17 cellular contexts compared by ENCODE assay signal in genomic region chr17:79035686-79036085, GRCh38. TPM values are rescaled to one million over a fixed set of nuclear protein-coding genes. Genes with fewer than 3 reads are reported as not detected.
DNase-seq lines count a peak whose midpoint lies in the region; ATAC-seq and TF ChIP-seq lines count a peak whose summit lies in the region.
"Had no signal": no experiment of that assay in that cellular context is flagged by ENCODE, and none has a peak within 500 bp of the region (broad histone marks: within the 10 kb centered on the region; RNA-seq: fewer than 3 reads in every experiment).

No MANE protein-coding gene starts in this region.

- H3K9me3 Mint-ChIP-seq in HFFc6 (no peaks in the 10 kb centered on the region), chondrocyte (ENCODE audit: low read depth) (no peaks in the 10 kb centered on the region)
- no peaks in the 10 kb centered on the region for H3K9me3 Mint-ChIP-seq in stimulated activated memory B cell treated with anti-CD40 and anti-IgM and Interleukin-4, amounts not matched to agents 10 μg/mL and 1 μg/mL and 100 μg/mL, for 72 hours
- H3K9me3 Mint-ChIP-seq: CD4-positive, CD25-positive, alpha-beta regulatory T cell had no signal

- no peak overlapping the region for H2AFZ ChIP-seq in ACC112 (ENCODE audit: low read length, unreplicated experiment)
- no peak overlapping the region for H2AFZ ChIP-seq in osteoblast (ENCODE audit: low read length)

- H3K27me3 ChIP-seq in ACC112 (ENCODE audit: insufficient read depth, low read length) = no peaks in the 10 kb centered on the region
- H3K27me3 ChIP-seq in osteoblast (ENCODE audit: insufficient read depth, low read length) = peaks cover 12% of the 10 kb centered on the region
- H3K27me3 ChIP-seq in upper lobe of right lung = no peaks in the 10 kb centered on the region

- H3K36me3 ChIP-seq in ACC112 (ENCODE audit: insufficient read depth, low read length) (no peaks in the 10 kb centered on the region), osteoblast (ENCODE audit: insufficient read depth, low read length) (no peaks in the 10 kb centered on the region), upper lobe of right lung (no peaks in the 10 kb centered on the region)

- TF ChIP-seq CTCF in HFFc6 (IDR thresholded peaks at IDR 0.05) = no peak
- no peak for TF ChIP-seq CTCF in chondrocyte (IDR thresholded peaks at IDR 0.05)
- no peak for TF ChIP-seq CTCF in osteoblast (IDR thresholded peaks at IDR 0.05; ENCODE audit: extremely low read depth, low read depth, low read length)
- TF ChIP-seq CTCF in upper lobe of right lung (IDR thresholded peaks at IDR 0.05) = no peak

- H3K36me3 Mint-ChIP-seq in HFFc6 (ENCODE audit: low read depth) (peaks cover 5% of the 10 kb centered on the region; the same call in 1 of the 2 replicates), chondrocyte (ENCODE audit: low read depth) (peaks cover 8% of the 10 kb centered on the region)
- no peaks in the 10 kb centered on the region for H3K36me3 Mint-ChIP-seq in stimulated activated memory B cell treated with anti-CD40 and anti-IgM and Interleukin-4, amounts not matched to agents 10 μg/mL and 1 μg/mL and 100 μg/mL, for 72 hours
- H3K36me3 Mint-ChIP-seq: CD4-positive, CD25-positive, alpha-beta regulatory T cell had no signal

- H3K79me2 ChIP-seq in ACC112 (ENCODE audit: control insufficient read depth, insufficient read depth, low read length, unreplicated experiment) = no peaks in the 10 kb centered on the region
- H3K79me2 ChIP-seq in osteoblast (ENCODE audit: insufficient read depth, low read length) = no peaks in the 10 kb centered on the region

- no peak for ATAC-seq in stimulated activated memory B cell treated with anti-CD40 and anti-IgM and Interleukin-4, amounts not matched to agents 10 μg/mL and 1 μg/mL and 100 μg/mL, for 72 hours
- no peak for ATAC-seq in upper lobe of right lung
- ATAC-seq: K562 had no signal

- no peak for DNase-seq in HFFc6
- DNase-seq in chondrocyte (ENCODE audit: low spot score) = no peak
- DNase-seq in osteoblast (ENCODE audit: insufficient read length, low spot score, missing footprints) = peak; percentile 19
- DNase-seq in caudate nucleus (lab: John Stamatoyannopoulos, UW) = no peak
- no peak for DNase-seq in SHP77 treated with DMSO at 0.1 percent for 48 hours (lab: John Stamatoyannopoulos, UW)
- DNase-seq in upper lobe of right lung = no peak
- DNase-seq: Caco-2; CD4-positive, CD25-positive, alpha-beta regulatory T cell; HCEC 1CT; MV-4-11; NCI-H1930; NK-92 treated with Interleukin-12 subunit alpha and Interleukin-12 subunit beta, amount 100 ng/mL, for 24 hours; OCI-M1; RPMI8226 had no signal

- no peak overlapping the region for H3K4me3 ChIP-seq in ACC112 (ENCODE audit: low read depth, low read length)
- no peak overlapping the region for H3K4me3 ChIP-seq in osteoblast (ENCODE audit: insufficient read depth, low read length)
- H3K4me3 ChIP-seq in upper lobe of right lung = no peak overlapping the region
- H3K4me3 ChIP-seq: K562 had no signal

- intact Hi-C loops in upper lobe of right lung (cut with DNase I) = no loop called here

- no peaks in the 10 kb centered on the region for H3K9me3 ChIP-seq in osteoblast (ENCODE audit: low read depth, low read length)
- no peaks in the 10 kb centered on the region for H3K9me3 ChIP-seq in upper lobe of right lung
- H3K9me3 ChIP-seq: Caco-2 had no signal

- H3K4me1 ChIP-seq in ACC112 (ENCODE audit: control insufficient read depth, insufficient read depth, low read length, unreplicated experiment) (peaks cover 34% of the 10 kb centered on the region), osteoblast (ENCODE audit: insufficient read depth, low read length) (peaks cover 21% of the 10 kb centered on the region), upper lobe of right lung (peaks cover 28% of the 10 kb centered on the region)
- H3K4me1 ChIP-seq: Caco-2 had no signal

- H4K20me1 ChIP-seq in osteoblast (ENCODE audit: insufficient read depth, low read length) = no peaks in the 10 kb centered on the region

- H3K4me3 Mint-ChIP-seq in HFFc6 (no peak overlapping the region; the same call in 1 of the 2 replicates), chondrocyte (ENCODE audit: unreplicated experiment) (no peak overlapping the region)
- H3K4me3 Mint-ChIP-seq in stimulated activated memory B cell treated with anti-CD40 and anti-IgM and Interleukin-4, amounts not matched to agents 10 μg/mL and 1 μg/mL and 100 μg/mL, for 72 hours = no peak overlapping the region
- H3K4me3 Mint-ChIP-seq: CD4-positive, CD25-positive, alpha-beta regulatory T cell had no signal

- H3K27me3 Mint-ChIP-seq in HFFc6 (ENCODE audit: insufficient read depth) = peaks cover 7% of the 10 kb centered on the region
- peaks cover 7% of the 10 kb centered on the region for H3K27me3 Mint-ChIP-seq in chondrocyte (ENCODE audit: low read depth)
- peaks cover 52% of the 10 kb centered on the region for H3K27me3 Mint-ChIP-seq in stimulated activated memory B cell treated with anti-CD40 and anti-IgM and Interleukin-4, amounts not matched to agents 10 μg/mL and 1 μg/mL and 100 μg/mL, for 72 hours

- H3K27ac ChIP-seq in ACC112 (ENCODE audit: low read depth, low read length) (peak overlapping the region; percentile 99), osteoblast (ENCODE audit: low read depth, low read length) (no peak overlapping the region), caudate nucleus (ENCODE audit: low read depth, low read length) (no peak overlapping the region), upper lobe of right lung (no peak overlapping the region)

- peak overlapping the region; percentile 66 for H3K27ac Mint-ChIP-seq in HFFc6
- H3K27ac Mint-ChIP-seq in chondrocyte (ENCODE audit: unreplicated experiment) = peak overlapping the region; percentile 36
- H3K27ac Mint-ChIP-seq in stimulated activated memory B cell treated with anti-CD40 and anti-IgM and Interleukin-4, amounts not matched to agents 10 μg/mL and 1 μg/mL and 100 μg/mL, for 72 hours = no peak overlapping the region
- H3K27ac Mint-ChIP-seq: CD4-positive, CD25-positive, alpha-beta regulatory T cell had no signal

- no peak overlapping the region for H3K4me2 ChIP-seq in osteoblast (ENCODE audit: insufficient read depth, low read length)

- H3K4me1 Mint-ChIP-seq in HFFc6 (ENCODE audit: low read depth) (peaks cover 43% of the 10 kb centered on the region), chondrocyte (ENCODE audit: low read depth) (peaks cover 49% of the 10 kb centered on the region)
- H3K4me1 Mint-ChIP-seq in stimulated activated memory B cell treated with anti-CD40 and anti-IgM and Interleukin-4, amounts not matched to agents 10 μg/mL and 1 μg/mL and 100 μg/mL, for 72 hours = no peaks in the 10 kb centered on the region
- H3K4me1 Mint-ChIP-seq: CD4-positive, CD25-positive, alpha-beta regulatory T cell had no signal

RNA-seq across cellular contexts. Expression of gene C1QTNF1, which starts 11.7 kb away (rescaled TPM):
- 10 to 100 TPM in 2 of 6 experiments, 1 to 10 TPM in 4; 8.0 to 15.0 (median 8.6) TPM for total RNA-seq in HFFc6 (2021; fragmentation: NEBNext Ultra II Directional; extraction: Animal tissue kit (Norgen Biotek cat#: 25700))
- total RNA-seq in chondrocyte = 74.7 to 96.2 TPM (median 74.9 TPM) in 3 replicates
- total RNA-seq in osteoblast = 13.8 and 14.4 TPM in 2 replicates
- total RNA-seq in upper lobe of right lung = 28.3 TPM
- total RNA-seq: CD4-positive, CD25-positive, alpha-beta regulatory T cell had no signal

RNA-seq across cellular contexts. Expression of gene CANT1, which starts 26.1 kb away (rescaled TPM):
- 100 to 1,000 TPM in 2 of 6 experiments, 10 to 100 TPM in 4; 84.2 to 103 (median 92.4) TPM for total RNA-seq in HFFc6 (2021; fragmentation: NEBNext Ultra II Directional; extraction: Animal tissue kit (Norgen Biotek cat#: 25700))
- 37.3 to 50.5 TPM (median 47.9 TPM) in 3 replicates for total RNA-seq in chondrocyte
- total RNA-seq in osteoblast = 49.2 and 51.3 TPM in 2 replicates
- total RNA-seq in upper lobe of right lung = 59.6 TPM

RNA-seq across cellular contexts. Expression of gene ENGASE, which starts 38.9 kb away (rescaled TPM):
- 10 to 100 TPM; 11.1 to 13.8 (median 11.8) TPM for total RNA-seq in HFFc6 (2021; fragmentation: NEBNext Ultra II Directional; extraction: Animal tissue kit (Norgen Biotek cat#: 25700))
- 16.8 to 30.7 TPM (median 19.7 TPM) in 3 replicates for total RNA-seq in chondrocyte
- 11.8 and 14.5 TPM in 2 replicates for total RNA-seq in osteoblast
- total RNA-seq in upper lobe of right lung = 58.2 TPM

RNA-seq across cellular contexts. Expression of gene LGALS3BP, which starts 56.0 kb away (rescaled TPM):
- 10 to 100 TPM; 31.1 to 46.4 (median 43.4) TPM for total RNA-seq in HFFc6 (2021; fragmentation: NEBNext Ultra II Directional; extraction: Animal tissue kit (Norgen Biotek cat#: 25700))
- total RNA-seq in chondrocyte (120 to 177 TPM (median 127 TPM) in 3 replicates), osteoblast (388 and 457 TPM in 2 replicates), upper lobe of right lung (405 TPM)
